In the genomic region with DNA sequence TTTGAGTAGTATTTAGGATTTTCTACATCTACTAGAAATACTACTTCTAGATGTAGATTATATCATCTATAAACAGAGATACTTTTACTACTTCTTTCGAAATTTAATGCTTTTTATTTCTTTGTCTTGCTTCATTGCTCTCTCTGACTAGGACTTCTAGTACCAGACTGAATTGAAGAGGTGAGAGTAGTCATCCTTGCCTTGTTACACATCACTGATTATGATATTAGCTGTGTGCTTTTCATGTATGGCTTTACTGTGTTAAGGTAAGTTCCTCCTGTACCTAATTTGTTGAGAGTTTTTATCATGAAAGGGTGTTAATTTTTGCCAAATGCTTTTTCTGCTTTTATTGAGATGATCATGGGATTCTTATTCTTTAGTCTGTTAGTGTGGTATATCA, we compare ENCODE assay signal across 3 cellular contexts.
TF ChIP-seq lines count a peak whose summit lies in the region.

No MANE protein-coding gene starts in this region.

TF ChIP-seq in GM23338, 12 proteins besides CTCF, POLR2A, EP300 and RAD21 (continues in another document):
- TF ChIP-seq POLR2AphosphoS5 (IDR thresholded peaks at IDR 0.05; ENCODE audit: low read depth) (no peak), STAT1 (IDR thresholded peaks at IDR 0.05; ENCODE audit: unreplicated experiment) (no peak), ZNF114 (CRISPR knock-in tag; IDR thresholded peaks at IDR 0.05) (no peak), EZH2 (IDR thresholded peaks at IDR 0.05; ENCODE audit: low read depth, unreplicated experiment) (no peak), CREB1 (CRISPR knock-in tag; IDR thresholded peaks at IDR 0.05; ENCODE audit: low read depth) (no peak), JUNB (IDR thresholded peaks at IDR 0.05; ENCODE audit: unreplicated experiment) (no peak), NANOG (IDR thresholded peaks at IDR 0.05; ENCODE audit: borderline replicate concordance) (no peak), EZH2phosphoT487 (IDR thresholded peaks at IDR 0.05; ENCODE audit: unreplicated experiment) (no peak)
- TF ChIP-seq, protein P1, sequence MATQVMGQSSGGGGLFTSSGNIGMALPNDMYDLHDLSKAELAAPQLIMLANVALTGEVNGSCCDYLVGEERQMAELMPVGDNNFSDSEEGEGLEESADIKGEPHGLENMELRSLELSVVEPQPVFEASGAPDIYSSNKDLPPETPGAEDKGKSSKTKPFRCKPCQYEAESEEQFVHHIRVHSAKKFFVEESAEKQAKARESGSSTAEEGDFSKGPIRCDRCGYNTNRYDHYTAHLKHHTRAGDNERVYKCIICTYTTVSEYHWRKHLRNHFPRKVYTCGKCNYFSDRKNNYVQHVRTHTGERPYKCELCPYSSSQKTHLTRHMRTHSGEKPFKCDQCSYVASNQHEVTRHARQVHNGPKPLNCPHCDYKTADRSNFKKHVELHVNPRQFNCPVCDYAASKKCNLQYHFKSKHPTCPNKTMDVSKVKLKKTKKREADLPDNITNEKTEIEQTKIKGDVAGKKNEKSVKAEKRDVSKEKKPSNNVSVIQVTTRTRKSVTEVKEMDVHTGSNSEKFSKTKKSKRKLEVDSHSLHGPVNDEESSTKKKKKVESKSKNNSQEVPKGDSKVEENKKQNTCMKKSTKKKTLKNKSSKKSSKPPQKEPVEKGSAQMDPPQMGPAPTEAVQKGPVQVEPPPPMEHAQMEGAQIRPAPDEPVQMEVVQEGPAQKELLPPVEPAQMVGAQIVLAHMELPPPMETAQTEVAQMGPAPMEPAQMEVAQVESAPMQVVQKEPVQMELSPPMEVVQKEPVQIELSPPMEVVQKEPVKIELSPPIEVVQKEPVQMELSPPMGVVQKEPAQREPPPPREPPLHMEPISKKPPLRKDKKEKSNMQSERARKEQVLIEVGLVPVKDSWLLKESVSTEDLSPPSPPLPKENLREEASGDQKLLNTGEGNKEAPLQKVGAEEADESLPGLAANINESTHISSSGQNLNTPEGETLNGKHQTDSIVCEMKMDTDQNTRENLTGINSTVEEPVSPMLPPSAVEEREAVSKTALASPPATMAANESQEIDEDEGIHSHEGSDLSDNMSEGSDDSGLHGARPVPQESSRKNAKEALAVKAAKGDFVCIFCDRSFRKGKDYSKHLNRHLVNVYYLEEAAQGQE (IDR thresholded peaks at IDR 0.05; ENCODE audit: unreplicated experiment) = no peak
- TF ChIP-seq, protein P2, sequence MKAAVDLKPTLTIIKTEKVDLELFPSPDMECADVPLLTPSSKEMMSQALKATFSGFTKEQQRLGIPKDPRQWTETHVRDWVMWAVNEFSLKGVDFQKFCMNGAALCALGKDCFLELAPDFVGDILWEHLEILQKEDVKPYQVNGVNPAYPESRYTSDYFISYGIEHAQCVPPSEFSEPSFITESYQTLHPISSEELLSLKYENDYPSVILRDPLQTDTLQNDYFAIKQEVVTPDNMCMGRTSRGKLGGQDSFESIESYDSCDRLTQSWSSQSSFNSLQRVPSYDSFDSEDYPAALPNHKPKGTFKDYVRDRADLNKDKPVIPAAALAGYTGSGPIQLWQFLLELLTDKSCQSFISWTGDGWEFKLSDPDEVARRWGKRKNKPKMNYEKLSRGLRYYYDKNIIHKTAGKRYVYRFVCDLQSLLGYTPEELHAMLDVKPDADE (IDR thresholded peaks at IDR 0.05) = no peak

TF ChIP-seq in K562, 482 proteins besides CTCF, POLR2A, EP300 and RAD21:
- TF ChIP-seq PPARD (CRISPR knock-in tag; IDR thresholded peaks at IDR 0.05) (no peak), MEF2D (tag; conservative IDR thresholded peaks at IDR 0.05; ENCODE audit: low read depth) (no peak), DIDO1 (tag; IDR thresholded peaks at IDR 0.05; ENCODE audit: low read depth) (no peak), NFYB (IDR thresholded peaks at IDR 0.05; ENCODE audit: extremely low read depth, insufficient read length) (no peak), ARID2 (IDR thresholded peaks at IDR 0.05) (no peak), SNRNP70 (optimal IDR thresholded peaks at IDR 0.05; ENCODE audit: low read depth, low read length) (no peak), EHMT2 (IDR thresholded peaks at IDR 0.05) (no peak), ZNF311 (CRISPR knock-in tag; IDR thresholded peaks at IDR 0.05) (no peak), MCM5 (IDR thresholded peaks at IDR 0.05; ENCODE audit: low read depth) (no peak), RBM39 (optimal IDR thresholded peaks at IDR 0.05; ENCODE audit: low read depth, low read length) (no peak), SMC3 (conservative IDR thresholded peaks at IDR 0.05; ENCODE audit: insufficient read depth, low read depth, low read length) (no peak), FUS (optimal IDR thresholded peaks at IDR 0.05; ENCODE audit: low read depth, low read length) (no peak)
- TF ChIP-seq, protein P3, sequence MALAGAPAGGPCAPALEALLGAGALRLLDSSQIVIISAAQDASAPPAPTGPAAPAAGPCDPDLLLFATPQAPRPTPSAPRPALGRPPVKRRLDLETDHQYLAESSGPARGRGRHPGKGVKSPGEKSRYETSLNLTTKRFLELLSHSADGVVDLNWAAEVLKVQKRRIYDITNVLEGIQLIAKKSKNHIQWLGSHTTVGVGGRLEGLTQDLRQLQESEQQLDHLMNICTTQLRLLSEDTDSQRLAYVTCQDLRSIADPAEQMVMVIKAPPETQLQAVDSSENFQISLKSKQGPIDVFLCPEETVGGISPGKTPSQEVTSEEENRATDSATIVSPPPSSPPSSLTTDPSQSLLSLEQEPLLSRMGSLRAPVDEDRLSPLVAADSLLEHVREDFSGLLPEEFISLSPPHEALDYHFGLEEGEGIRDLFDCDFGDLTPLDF (CRISPR knock-in tag; IDR thresholded peaks at IDR 0.05) = no peak
- TF ChIP-seq, protein P4, sequence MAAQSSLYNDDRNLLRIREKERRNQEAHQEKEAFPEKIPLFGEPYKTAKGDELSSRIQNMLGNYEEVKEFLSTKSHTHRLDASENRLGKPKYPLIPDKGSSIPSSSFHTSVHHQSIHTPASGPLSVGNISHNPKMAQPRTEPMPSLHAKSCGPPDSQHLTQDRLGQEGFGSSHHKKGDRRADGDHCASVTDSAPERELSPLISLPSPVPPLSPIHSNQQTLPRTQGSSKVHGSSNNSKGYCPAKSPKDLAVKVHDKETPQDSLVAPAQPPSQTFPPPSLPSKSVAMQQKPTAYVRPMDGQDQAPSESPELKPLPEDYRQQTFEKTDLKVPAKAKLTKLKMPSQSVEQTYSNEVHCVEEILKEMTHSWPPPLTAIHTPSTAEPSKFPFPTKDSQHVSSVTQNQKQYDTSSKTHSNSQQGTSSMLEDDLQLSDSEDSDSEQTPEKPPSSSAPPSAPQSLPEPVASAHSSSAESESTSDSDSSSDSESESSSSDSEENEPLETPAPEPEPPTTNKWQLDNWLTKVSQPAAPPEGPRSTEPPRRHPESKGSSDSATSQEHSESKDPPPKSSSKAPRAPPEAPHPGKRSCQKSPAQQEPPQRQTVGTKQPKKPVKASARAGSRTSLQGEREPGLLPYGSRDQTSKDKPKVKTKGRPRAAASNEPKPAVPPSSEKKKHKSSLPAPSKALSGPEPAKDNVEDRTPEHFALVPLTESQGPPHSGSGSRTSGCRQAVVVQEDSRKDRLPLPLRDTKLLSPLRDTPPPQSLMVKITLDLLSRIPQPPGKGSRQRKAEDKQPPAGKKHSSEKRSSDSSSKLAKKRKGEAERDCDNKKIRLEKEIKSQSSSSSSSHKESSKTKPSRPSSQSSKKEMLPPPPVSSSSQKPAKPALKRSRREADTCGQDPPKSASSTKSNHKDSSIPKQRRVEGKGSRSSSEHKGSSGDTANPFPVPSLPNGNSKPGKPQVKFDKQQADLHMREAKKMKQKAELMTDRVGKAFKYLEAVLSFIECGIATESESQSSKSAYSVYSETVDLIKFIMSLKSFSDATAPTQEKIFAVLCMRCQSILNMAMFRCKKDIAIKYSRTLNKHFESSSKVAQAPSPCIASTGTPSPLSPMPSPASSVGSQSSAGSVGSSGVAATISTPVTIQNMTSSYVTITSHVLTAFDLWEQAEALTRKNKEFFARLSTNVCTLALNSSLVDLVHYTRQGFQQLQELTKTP (IDR thresholded peaks at IDR 0.05; ENCODE audit: low read depth in 1 of 2, partially characterized antibody in 2 of 2) = no peak
- TF ChIP-seq, protein P5, sequence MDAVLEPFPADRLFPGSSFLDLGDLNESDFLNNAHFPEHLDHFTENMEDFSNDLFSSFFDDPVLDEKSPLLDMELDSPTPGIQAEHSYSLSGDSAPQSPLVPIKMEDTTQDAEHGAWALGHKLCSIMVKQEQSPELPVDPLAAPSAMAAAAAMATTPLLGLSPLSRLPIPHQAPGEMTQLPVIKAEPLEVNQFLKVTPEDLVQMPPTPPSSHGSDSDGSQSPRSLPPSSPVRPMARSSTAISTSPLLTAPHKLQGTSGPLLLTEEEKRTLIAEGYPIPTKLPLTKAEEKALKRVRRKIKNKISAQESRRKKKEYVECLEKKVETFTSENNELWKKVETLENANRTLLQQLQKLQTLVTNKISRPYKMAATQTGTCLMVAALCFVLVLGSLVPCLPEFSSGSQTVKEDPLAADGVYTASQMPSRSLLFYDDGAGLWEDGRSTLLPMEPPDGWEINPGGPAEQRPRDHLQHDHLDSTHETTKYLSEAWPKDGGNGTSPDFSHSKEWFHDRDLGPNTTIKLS (IDR thresholded peaks at IDR 0.05; ENCODE audit: borderline replicate concordance, low read depth) = no peak

TF ChIP-seq in SK-N-SH, 30 proteins besides CTCF, POLR2A, EP300 and RAD21:
- TF ChIP-seq, protein P6, sequence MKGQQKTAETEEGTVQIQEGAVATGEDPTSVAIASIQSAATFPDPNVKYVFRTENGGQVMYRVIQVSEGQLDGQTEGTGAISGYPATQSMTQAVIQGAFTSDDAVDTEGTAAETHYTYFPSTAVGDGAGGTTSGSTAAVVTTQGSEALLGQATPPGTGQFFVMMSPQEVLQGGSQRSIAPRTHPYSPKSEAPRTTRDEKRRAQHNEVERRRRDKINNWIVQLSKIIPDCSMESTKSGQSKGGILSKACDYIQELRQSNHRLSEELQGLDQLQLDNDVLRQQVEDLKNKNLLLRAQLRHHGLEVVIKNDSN (IDR thresholded peaks at IDR 0.05; ENCODE audit: borderline replicate concordance, low read depth) = no peak
- TF ChIP-seq GATA2 (CRISPR knock-in tag; IDR thresholded peaks at IDR 0.05) (no peak), TCF12 (IDR thresholded peaks at IDR 0.05) (no peak), RXRA (IDR thresholded peaks at IDR 0.05; ENCODE audit: borderline replicate concordance, low read depth) (no peak), JUND (IDR thresholded peaks at IDR 0.05) (no peak), YY1 (IDR thresholded peaks at IDR 0.05; ENCODE audit: low read depth) (no peak), TEAD4 (IDR thresholded peaks at IDR 0.05; ENCODE audit: borderline replicate concordance, insufficient read depth) (no peak)
- TF ChIP-seq, protein P7, sequence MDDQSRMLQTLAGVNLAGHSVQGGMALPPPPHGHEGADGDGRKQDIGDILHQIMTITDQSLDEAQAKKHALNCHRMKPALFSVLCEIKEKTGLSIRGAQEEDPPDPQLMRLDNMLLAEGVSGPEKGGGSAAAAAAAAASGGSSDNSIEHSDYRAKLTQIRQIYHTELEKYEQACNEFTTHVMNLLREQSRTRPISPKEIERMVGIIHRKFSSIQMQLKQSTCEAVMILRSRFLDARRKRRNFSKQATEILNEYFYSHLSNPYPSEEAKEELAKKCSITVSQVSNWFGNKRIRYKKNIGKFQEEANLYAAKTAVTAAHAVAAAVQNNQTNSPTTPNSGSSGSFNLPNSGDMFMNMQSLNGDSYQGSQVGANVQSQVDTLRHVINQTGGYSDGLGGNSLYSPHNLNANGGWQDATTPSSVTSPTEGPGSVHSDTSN (IDR thresholded peaks at IDR 0.05) = no peak
TF ChIP-seq in SK-N-SH: peak in this region for 0.
